15 cellular contexts compared by ENCODE assay signal in the genomic region with DNA sequence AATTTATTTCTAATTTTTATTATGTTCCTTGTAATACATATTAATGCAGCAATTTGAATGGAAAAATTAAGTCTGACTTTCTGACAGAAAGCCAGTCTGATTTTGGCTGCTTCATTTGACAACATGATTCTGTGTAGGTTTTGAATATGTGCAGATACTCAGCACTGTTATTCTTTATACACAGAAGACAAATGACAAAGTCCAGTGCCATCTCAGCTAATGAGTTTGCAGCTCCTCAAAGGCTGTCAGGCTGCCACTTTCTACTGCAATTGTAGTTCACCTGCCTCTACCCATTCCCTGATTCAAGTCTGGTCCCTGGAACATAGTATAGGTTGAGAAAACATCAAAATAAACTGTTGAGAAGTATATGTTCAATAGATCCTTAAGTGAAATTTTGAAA.
"Had no signal": no experiment of that assay in that cellular context is flagged by ENCODE, and none has a peak within 500 bp of the region (broad histone marks: within the 10 kb centered on the region; RNA-seq: fewer than 3 reads in every experiment).

No MANE protein-coding gene starts in this region.

- H3K36me3 ChIP-seq: neural progenitor cell, ovary had no signal

- ATAC-seq: activated T-cell treated with anti-CD3 and anti-CD28 coated beads, Interleukin-2, amount 50 U/mL, for 4 hours; sciatic nerve had no signal

- H3K4me3 Mint-ChIP-seq: activated CD4-positive, alpha-beta memory T cell treated with anti-CD3 and anti-CD28 coated beads, Interleukin-2, amount 10 ng/mL, durations not matched to agents 7 days and 5 days; activated naive CD4-positive, alpha-beta T cell treated with anti-CD3 and anti-CD28 coated beads, Interleukin-2, amount 50 U/mL, for 24 hours; activated T-cell treated with anti-CD3 and anti-CD28 coated beads, Interleukin-2, amount 50 U/mL, for 4 hours; neural progenitor cell had no signal

- H3K9ac ChIP-seq: neural progenitor cell had no signal

- H3K27ac Mint-ChIP-seq: activated CD4-positive, alpha-beta memory T cell treated with anti-CD3 and anti-CD28 coated beads, Interleukin-2, amount 10 ng/mL, durations not matched to agents 7 days and 5 days; activated naive CD4-positive, alpha-beta T cell treated with anti-CD3 and anti-CD28 coated beads, Interleukin-2, amount 50 U/mL, for 24 hours; neural progenitor cell had no signal

- H3K9me3 ChIP-seq: ovary, spleen, stomach, thoracic aorta had no signal

- DNase-seq: activated CD4-positive, alpha-beta memory T cell treated with anti-CD3 and anti-CD28 coated beads, Interleukin-2, amount 10 ng/mL, durations not matched to agents 7 days and 5 days; activated CD4-positive, alpha-beta T cell treated with anti-CD3 and anti-CD28 coated beads for 4 hours; activated effector memory CD4-positive, alpha-beta T cell treated with anti-CD3 and anti-CD28 coated beads, Interleukin-2, amount 50 U/mL, for 16 hours; activated T-cell treated with anti-CD3 and anti-CD28 coated beads, Interleukin-2, amount 50 U/mL, for 4 hours; erythroblast; islet precursor cell; ovary; spleen; stomach; WERI-Rb-1 had no signal

- H3K27ac ChIP-seq: cardiac muscle cell, neural progenitor cell, ovary, spleen, stomach, thoracic aorta, WERI-Rb-1 had no signal

- H3K27me3 Mint-ChIP-seq: activated CD4-positive, alpha-beta memory T cell treated with anti-CD3 and anti-CD28 coated beads, Interleukin-2, amount 10 ng/mL, durations not matched to agents 7 days and 5 days; activated naive CD4-positive, alpha-beta T cell treated with anti-CD3 and anti-CD28 coated beads, Interleukin-2, amount 50 U/mL, for 24 hours had no signal

- H3K27me3 ChIP-seq: cardiac muscle cell, neural progenitor cell, ovary, spleen, stomach had no signal

- H3K9me3 Mint-ChIP-seq: activated CD4-positive, alpha-beta memory T cell treated with anti-CD3 and anti-CD28 coated beads, Interleukin-2, amount 10 ng/mL, durations not matched to agents 7 days and 5 days; activated naive CD4-positive, alpha-beta T cell treated with anti-CD3 and anti-CD28 coated beads, Interleukin-2, amount 50 U/mL, for 24 hours; activated T-cell treated with anti-CD3 and anti-CD28 coated beads, Interleukin-2, amount 50 U/mL, for 4 hours; neural progenitor cell had no signal

- H3K4me3 ChIP-seq: cardiac muscle cell, neural progenitor cell, ovary, spleen, stomach, thoracic aorta had no signal

- H3K4me2 ChIP-seq: neural progenitor cell had no signal

- H2AFZ ChIP-seq: neural progenitor cell had no signal
